ENCODE assay signal across 12 cellular contexts in the genomic region with DNA sequence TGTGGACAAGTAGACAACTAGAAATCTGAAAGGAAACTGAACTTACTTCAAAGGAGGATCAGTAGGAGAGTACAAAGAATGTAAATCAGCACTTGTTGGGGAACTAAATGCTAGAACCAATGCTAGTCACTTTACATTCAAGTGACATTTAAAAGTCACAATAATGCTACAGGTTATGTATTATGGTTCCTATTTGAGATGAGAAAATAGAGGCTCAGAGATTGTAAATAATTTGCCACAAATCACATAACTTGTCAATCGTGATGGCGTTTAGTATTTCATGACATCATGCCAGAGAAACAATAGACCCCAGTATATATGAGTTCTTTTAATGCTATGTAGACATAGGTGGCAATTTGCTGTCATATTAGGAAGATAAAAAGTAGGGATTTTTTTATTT.
"Had no signal": no experiment of that assay in that cellular context is flagged by ENCODE, and none has a peak within 500 bp of the region (broad histone marks: within the 10 kb centered on the region; RNA-seq: fewer than 3 reads in every experiment).

No MANE protein-coding gene starts in this region.

- H3K4me3 Mint-ChIP-seq: activated T-cell treated with anti-CD3 and anti-CD28 coated beads, Interleukin-2, amount 50 U/mL, for 4 hours; T-helper 2 cell treated with Interferon-gamma antibody and Interleukin-4, amounts not matched to agents 5 μg/mL and 100 μg/mL, for 36 hours had no signal

- ATAC-seq: activated CD4-positive, CD25-positive, alpha-beta regulatory T cell treated with anti-CD3 and anti-CD28 coated beads, Interleukin-2, amount 50 U/mL, for 24 hours; activated T-cell treated with anti-CD3 and anti-CD28 coated beads, Interleukin-2, amount 50 U/mL, for 4 hours; esophagus mucosa had no signal

- H3K27me3 ChIP-seq: brain microvascular endothelial cell, neutrophil, tibial nerve had no signal

- H3K9me3 Mint-ChIP-seq: activated T-cell treated with anti-CD3 and anti-CD28 coated beads, Interleukin-2, amount 50 U/mL, for 4 hours had no signal

- H3K36me3 ChIP-seq: brain microvascular endothelial cell, neutrophil, tibial nerve had no signal

- H3K27ac ChIP-seq: brain microvascular endothelial cell, neutrophil, tibial nerve had no signal

- H3K27ac Mint-ChIP-seq: T-helper 2 cell treated with Interferon-gamma antibody and Interleukin-4, amounts not matched to agents 5 μg/mL and 100 μg/mL, for 36 hours had no signal

- H3K9me3 ChIP-seq: neutrophil, tibial nerve had no signal

- DNase-seq: activated naive CD4-positive, alpha-beta T cell treated with Interleukin-2 at 50 U/mL for 16 hours; activated T-cell treated with anti-CD3 and anti-CD28 coated beads, Interleukin-2, amount 50 U/mL, for 4 hours; amygdala; brain microvascular endothelial cell; hypothalamus; posterior cingulate gyrus; small intestine had no signal

- FAIRE-seq: small intestine had no signal

- H3K4me3 ChIP-seq: tibial nerve had no signal
